ENCODE assay signal across 12 cellular contexts in genomic region chr1:185565314-185565713, GRCh38.
DNase-seq lines count a peak whose midpoint lies in the region; ATAC-seq, FAIRE-seq and TF ChIP-seq lines count a peak whose summit lies in the region.
"Had no signal": no experiment of that assay in that cellular context is flagged by ENCODE, and none has a peak within 500 bp of the region (broad histone marks: within the 10 kb centered on the region; RNA-seq: fewer than 3 reads in every experiment).

No MANE protein-coding gene starts in this region.

- H3K36me3 ChIP-seq in cardiac muscle cell, result no peaks in the 10 kb centered on the region
- H3K36me3 ChIP-seq in right atrium auricular region, result no peaks in the 10 kb centered on the region
- no peaks in the 10 kb centered on the region for H3K36me3 ChIP-seq in PC-3 (ENCODE audit: low read depth, low read length)
- no peaks in the 10 kb centered on the region for H3K36me3 ChIP-seq in Peyer's patch

- no peak overlapping the region for H3K9ac ChIP-seq in PC-3 (ENCODE audit: low read length)

- H4K20me1 ChIP-seq in PC-3 (ENCODE audit: low read length), result no peaks in the 10 kb centered on the region

- no peak for TF ChIP-seq POLR2A in Peyer's patch (IDR thresholded peaks at IDR 0.05)

- no peak overlapping the region for H3K4me2 ChIP-seq in PC-3 (ENCODE audit: low read length)

- TF ChIP-seq CTCF in cardiac muscle cell (IDR thresholded peaks at IDR 0.05; ENCODE audit: low read depth, low read length), result no peak
- TF ChIP-seq CTCF in right atrium auricular region (IDR thresholded peaks at IDR 0.05), result no peak
- TF ChIP-seq CTCF in PC-3 (conservative IDR thresholded peaks at IDR 0.05; ENCODE audit: low read depth, low read length), result no peak
- TF ChIP-seq CTCF in fibroblast of villous mesenchyme (IDR thresholded peaks at IDR 0.05; ENCODE audit: insufficient read depth, low read depth, low read length), result no peak
- TF ChIP-seq CTCF in Peyer's patch (IDR thresholded peaks at IDR 0.05), result no peak

- no peaks in the 10 kb centered on the region for H3K79me2 ChIP-seq in PC-3 (ENCODE audit: low read length)

- H3K4me1 ChIP-seq in cardiac muscle cell (ENCODE audit: low read depth) (peaks cover 8% of the 10 kb centered on the region), right atrium auricular region (peaks cover 0 to 6% of the 10 kb centered on the region in 2 donors), PC-3 (ENCODE audit: insufficient read depth, low read length) (peaks cover 30% of the 10 kb centered on the region), Peyer's patch (peaks cover 0 to 24% (median 11%) of the 10 kb centered on the region in 4 donors)

- no peak overlapping the region for H2AFZ ChIP-seq in PC-3 (ENCODE audit: low read length)

- BruUV-seq in PC-3 (replicated peaks; lab: Mats Ljungman, UMichigan), result no TSS peak

- H3F3A ChIP-seq in PC-3 (ENCODE audit: low read length, unreplicated experiment), result no peaks in the 10 kb centered on the region

- H3K27me3 ChIP-seq in cardiac muscle cell (no peaks in the 10 kb centered on the region), right atrium auricular region (no peaks in the 10 kb centered on the region), PC-3 (ENCODE audit: low read length) (no peaks in the 10 kb centered on the region), Peyer's patch (no peaks in the 10 kb centered on the region)

- FAIRE-seq in urothelium cell line (lab: Jason Lieb, UNC), result peak; percentile 91

- H3K9me2 ChIP-seq in PC-3 (replicated peaks; ENCODE audit: low read length), result no peaks in the 10 kb centered on the region

- ATAC-seq in PC-3 (no peak), GM18498 (IDR thresholded peaks at IDR 0.05; ENCODE audit: unreplicated experiment) (no peak)

- H3K9me3 ChIP-seq in cardiac muscle cell (ENCODE audit: low read depth) (no peaks in the 10 kb centered on the region), right atrium auricular region (no peaks in the 10 kb centered on the region), PC-3 (ENCODE audit: low read length) (no peaks in the 10 kb centered on the region), Peyer's patch (no peaks in the 10 kb centered on the region)

- POLR2A ChIA-PET in PC-3 (lab: Charles Lee; ENCODE audit: unreplicated experiment), result interaction anchor here (0.6 kb wide), 1 partner anchor 81 kb away, joined by 5 read pairs; no protein-coding TSS in a partner anchor

- DNase-seq in cardiac muscle cell (ENCODE audit: low read depth in 1 of 2, low spot score in 1 of 2), result peak; percentile 33 to 49
- no peak for DNase-seq in right atrium auricular region (ENCODE audit: low spot score)
- DNase-seq in PC-3, result peak; percentile 28
- DNase-seq in fibroblast of villous mesenchyme (ENCODE audit: low read depth), result peak; percentile 40
- DNase-seq in urothelium cell line (ENCODE audit: low spot score), result peak; percentile 80
- no peak for DNase-seq in stimulated activated CD4-positive, alpha-beta T cell treated with anti-CD3 and anti-CD28 coated beads, Interleukin-1b, Interleukin-23, amount 100 ng/mL, for 48 hours
- DNase-seq in Peyer's patch, result no peak
- DNase-seq: activated CD8-positive, alpha-beta memory T cell treated with anti-CD3 and anti-CD28 coated beads, Interleukin-2, amount 50 U/mL, for 48 hours; NCI-H1092; stimulated activated CD4-positive, alpha-beta T cell treated with anti-CD3 and anti-CD28 coated beads, Interleukin-2, amount 100 ng/mL, for 24 hours had no signal

- no peak overlapping the region for H3K4me3 ChIP-seq in cardiac muscle cell
- no peak overlapping the region for H3K4me3 ChIP-seq in right atrium auricular region
- no peak overlapping the region for H3K4me3 ChIP-seq in PC-3 (ENCODE audit: low read length)
- no peak overlapping the region for H3K4me3 ChIP-seq in fibroblast of villous mesenchyme (ENCODE audit: low read depth, low read length)
- H3K4me3 ChIP-seq in Peyer's patch, result no peak overlapping the region
- H3K4me3 ChIP-seq: lung had no signal

- H3K27ac ChIP-seq in cardiac muscle cell (peak overlapping the region; percentile 18), right atrium auricular region (no peak overlapping the region), PC-3 (ENCODE audit: low read length) (no peak overlapping the region), Peyer's patch (no peak overlapping the region)

- CTCF ChIA-PET in PC-3 (lab: Charles Lee), result no interaction called here

- intact Hi-C loops in PC-3 (cut with micrococcal nuclease), result loop anchor here (10.0 kb wide), 2 partner anchors 101 to 251 kb away; partner anchors contain the start of gene IVNS1ABP

Comparison
In these comparisons a context has a peak if more than half of its experiments do, and no peak if none do; other contexts are left out.
1. DNase-seq: peak in cardiac muscle cell (2 of 2), PC-3 (single experiment), fibroblast of villous mesenchyme (single experiment) and urothelium cell line (single experiment); none in right atrium auricular region (single experiment), stimulated activated CD4-positive, alpha-beta T cell treated with anti-CD3 and anti-CD28 coated beads, Interleukin-1b, Interleukin-23, amount 100 ng/mL, for 48 hours (single experiment) and Peyer's patch (0 of 3).